In genomic region chr5:107653685-107654084, GRCh38 we compare ENCODE assay signal across 19 cellular contexts. TPM values are rescaled to one million over a fixed set of nuclear protein-coding genes. Genes with fewer than 3 reads are reported as not detected.
A peak's percentile ranks its signal among the peaks of the same experiment; 100 is the strongest.
DNase-seq lines count a peak whose midpoint lies in the region; ATAC-seq, FAIRE-seq and TF ChIP-seq lines count a peak whose summit lies in the region.
"Had no signal": no experiment of that assay in that cellular context is flagged by ENCODE, and none has a peak within 500 bp of the region (broad histone marks: within the 10 kb centered on the region; RNA-seq: fewer than 3 reads in every experiment).

No MANE protein-coding gene starts in this region.

- TF ChIP-seq POLR2A in A549 (IDR thresholded peaks at IDR 0.05; ENCODE audit: low read length) = no peak

- no peaks in the 10 kb centered on the region for H3K9me2 ChIP-seq in PC-9 (ENCODE audit: insufficient read depth)

- TF ChIP-seq RAD21 in A549 (conservative IDR thresholded peaks at IDR 0.05 in 1 of 2, IDR thresholded peaks at IDR 0.05 in 1 of 2) = no peak

- H3K4me1 ChIP-seq in A549 = peaks cover 48% of the 10 kb centered on the region
- peaks cover 23% of the 10 kb centered on the region for H3K4me1 ChIP-seq in PC-9 (replicated peaks; ENCODE audit: insufficient read depth)
- H3K4me1 ChIP-seq: Caco-2 had no signal

- H3F3A ChIP-seq in PC-9 (ENCODE audit: insufficient read depth, low read depth) = 0 out of 2 replicates have a peak, but pooled peaks cover 4% of the 10 kb centered on the region

- CTCF ChIA-PET in A549 (lab: Yijun Ruan, JAX) (interaction anchor here (0.6 to 1.0 kb wide), 2 partner anchors 81 to 1951 kb away, joined by 3 read pairs; no protein-coding TSS in a partner anchor), Calu3 (lab: Charles Lee) (interaction anchor here (0.6 to 1.8 kb wide), 7 partner anchors 10 to 741 kb away, joined by 3 to 6 read pairs (median 4); no protein-coding TSS in a partner anchor), PC-9 (lab: Charles Lee) (interaction anchor here (0.5 kb wide), 1 partner anchor 82 kb away, joined by 3 read pairs; no protein-coding TSS in a partner anchor)

- peak in 1 of 2 experiments; percentile 32; a peak in 2 of 6 replicates for ATAC-seq in A549
- no peak for ATAC-seq in HG03196 (IDR thresholded peaks at IDR 0.05; ENCODE audit: unreplicated experiment)
- ATAC-seq: HepG2, SK-N-SH treated with all-trans-retinoic acid at 6 μM for 48 hours had no signal

- 43% methylated on average over 2 of the region's 2 CpGs for WGBS in A549 (ENCODE audit: missing lambda C conversion rate)

- intact Hi-C loops in Calu3 (cut with micrococcal nuclease; ENCODE audit: unreplicated experiment) (loop anchor here (5.0 kb wide), 1 partner anchor 36 kb away; no protein-coding TSS in a partner anchor), PC-9 (cut with micrococcal nuclease; ENCODE audit: unreplicated experiment) (loop anchor here (5.0 kb wide), 1 partner anchor 56 kb away; no protein-coding TSS in a partner anchor)

- FAIRE-seq in A549 (lab: Jason Lieb, UNC) = no peak
- FAIRE-seq: H1, HepG2 had no signal

- no peak for TF ChIP-seq CTCF in A549 (IDR thresholded peaks at IDR 0.05)
- TF ChIP-seq CTCF in Calu3 (IDR thresholded peaks at IDR 0.05; ENCODE audit: unreplicated experiment) = no peak
- TF ChIP-seq CTCF in glutamatergic neuron (IDR thresholded peaks at IDR 0.05; ENCODE audit: partially characterized antibody, unreplicated experiment) = no peak
- no peak for TF ChIP-seq CTCF in PC-9 (conservative IDR thresholded peaks at IDR 0.05)

- no peak overlapping the region for H2AFZ ChIP-seq in PC-9

- H3K79me2 ChIP-seq in PC-9 (ENCODE audit: low read depth) = peaks cover 100% of the 10 kb centered on the region

- H3K9me3 ChIP-seq in A549 (no peaks in the 10 kb centered on the region), PC-9 (ENCODE audit: insufficient read depth, low read depth) (no peaks in the 10 kb centered on the region)
- H3K9me3 ChIP-seq: Caco-2 had no signal

- peaks cover 19% of the 10 kb centered on the region for H3K36me3 Mint-ChIP-seq in Calu3 (ENCODE audit: insufficient read depth, unreplicated experiment)
- no peaks in the 10 kb centered on the region for H3K36me3 Mint-ChIP-seq in glutamatergic neuron (ENCODE audit: unreplicated experiment)
- H3K36me3 Mint-ChIP-seq: CD4-positive, CD25-positive, alpha-beta regulatory T cell had no signal

- H3K27me3 Mint-ChIP-seq in Calu3 (ENCODE audit: unreplicated experiment) (no peaks in the 10 kb centered on the region), glutamatergic neuron (ENCODE audit: unreplicated experiment) (peaks cover 1% of the 10 kb centered on the region)

- peak overlapping the region; percentile 70 for H3K27ac Mint-ChIP-seq in Calu3 (ENCODE audit: unreplicated experiment)
- H3K27ac Mint-ChIP-seq in glutamatergic neuron (ENCODE audit: unreplicated experiment) = peak overlapping the region; percentile 63
- H3K27ac Mint-ChIP-seq: CD4-positive, CD25-positive, alpha-beta regulatory T cell had no signal

- H3K27ac ChIP-seq in A549 = no peak overlapping the region
- no peak overlapping the region for H3K27ac ChIP-seq in PC-9
- H3K27ac ChIP-seq: KMS-11 had no signal

- TF ChIP-seq EP300 in A549 (IDR thresholded peaks at IDR 0.05) = no peak

- POLR2A ChIA-PET in A549 (lab: Yijun Ruan, JAX) = no interaction called here
- POLR2A ChIA-PET in PC-9 (lab: Charles Lee; ENCODE audit: unreplicated experiment) = no interaction called here

- DNase-seq in A549 (ENCODE audit: low read depth in 1 of 2, low spot score in 1 of 2) (no peak), Calu3 (no peak), NCI-H226 (peak; percentile 10), glutamatergic neuron (no peak), PC-9 (no peak), NAMALWA (ENCODE audit: low spot score) (no peak), GDM1 (lab: John Stamatoyannopoulos, UW) (no peak)
- DNase-seq: Caco-2; CD4-positive, CD25-positive, alpha-beta regulatory T cell; DND-41; MM.1S; NCI-H2171; SHP77; T-helper 1 cell had no signal

- H3K4me3 Mint-ChIP-seq in Calu3 (ENCODE audit: low read depth, unreplicated experiment) = peak overlapping the region; percentile 54
- H3K4me3 Mint-ChIP-seq in glutamatergic neuron (ENCODE audit: unreplicated experiment) = peak overlapping the region; percentile 83
- H3K4me3 Mint-ChIP-seq: CD4-positive, CD25-positive, alpha-beta regulatory T cell had no signal

- H3K27me3 ChIP-seq in PC-9 (ENCODE audit: insufficient read depth, low read depth) = no peaks in the 10 kb centered on the region

- H3K36me3 ChIP-seq in PC-9 (ENCODE audit: low read depth) = no peaks in the 10 kb centered on the region

- H3K4me2 ChIP-seq in A549 = peak overlapping the region; percentile 2; the same call in 1 of the 3 replicates
- no peak overlapping the region for H3K4me2 ChIP-seq in PC-9
- H3K4me2 ChIP-seq: KMS-11 had no signal

- H4K20me1 ChIP-seq in PC-9 (ENCODE audit: insufficient read depth) = peaks cover 53% of the 10 kb centered on the region

- no TSS peak for BruUV-seq in Calu3 (replicated peaks; lab: Mats Ljungman, UMichigan)
- BruUV-seq in PC-9 (replicated peaks; lab: Mats Ljungman, UMichigan) = no TSS peak

- H3K4me1 Mint-ChIP-seq in Calu3 (ENCODE audit: low read depth, unreplicated experiment) = peaks cover 53% of the 10 kb centered on the region
- peaks cover 63% of the 10 kb centered on the region for H3K4me1 Mint-ChIP-seq in glutamatergic neuron (ENCODE audit: low read depth, unreplicated experiment)
- H3K4me1 Mint-ChIP-seq: CD4-positive, CD25-positive, alpha-beta regulatory T cell had no signal

- H3K4me3 ChIP-seq in A549 (no peak overlapping the region), PC-9 (no peak overlapping the region)

- H3K9me3 Mint-ChIP-seq in Calu3 (ENCODE audit: low read depth, unreplicated experiment) = no peaks in the 10 kb centered on the region
- peaks cover 7% of the 10 kb centered on the region for H3K9me3 Mint-ChIP-seq in glutamatergic neuron (ENCODE audit: unreplicated experiment)
- H3K9me3 Mint-ChIP-seq: CD4-positive, CD25-positive, alpha-beta regulatory T cell had no signal

TF ChIP-seq in A549, 52 proteins besides CTCF, POLR2A, EP300 and RAD21:
- TF ChIP-seq TFCP2L1 (CRISPR knock-in tag; IDR thresholded peaks at IDR 0.05) (no peak), HOXB5 (CRISPR knock-in tag; IDR thresholded peaks at IDR 0.05) (no peak)

RNA-seq across cellular contexts. Expression of gene EFNA5, which starts 17.1 kb away (rescaled TPM):
- polyA plus RNA-seq in A549 (2011; rRNA removed) (20.7 and 27.0 TPM in 2 replicates), A549 (2017; fragmentation: RNase III; extraction: RNeasy Plus Mini Kit Qiagen cat#74134 plus additional on column Dnase treatment) (8.1 to 10.6 TPM (median 8.5 TPM) in 3 replicates)
- 3.5 and 4.6 TPM in 2 replicates for polyA plus RNA-seq in A549 (2012; cell fraction: cytosol; rRNA removed)
- polyA plus RNA-seq in A549 (2012; cell fraction: nucleus; rRNA removed) = 9.0 and 14.4 TPM in 2 replicates
- polyA minus RNA-seq in A549 (2011; rRNA and poly(A)+ RNA removed) = 34.5 and 44.5 TPM in 2 replicates
- total RNA-seq in Calu3 (2022) (172 and 216 TPM in 2 replicates), glutamatergic neuron (ENCODE audit: unreplicated experiment) (158 TPM), PC-9 (2021) (38.0 and 42.7 TPM in 2 replicates)
- total RNA-seq: CD4-positive, CD25-positive, alpha-beta regulatory T cell; HepG2 had no signal
- polyA plus RNA-seq: HepG2 had no signal
